ENCODE assay signal across 28 cellular contexts in the genomic region with DNA sequence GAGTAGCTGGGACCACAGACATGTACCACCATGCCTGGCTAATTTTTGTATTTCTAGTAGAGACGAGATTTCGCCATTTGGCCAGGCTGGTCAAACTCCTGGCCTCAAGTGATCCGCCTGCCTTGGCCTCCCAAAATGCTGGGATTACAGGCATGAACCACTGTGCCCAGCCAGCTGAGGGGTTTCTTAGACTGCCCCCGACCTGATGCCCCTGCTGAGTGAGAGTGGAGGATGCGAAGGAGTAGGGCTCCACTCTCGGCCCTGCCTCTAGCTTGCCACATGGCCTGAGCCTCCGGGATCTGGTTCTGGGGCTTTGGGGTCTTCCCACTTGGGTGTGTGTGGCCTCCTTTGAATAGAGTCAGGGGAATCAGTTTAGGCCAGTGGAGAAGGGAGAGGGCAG. TPM values are rescaled to one million over a fixed set of nuclear protein-coding genes. Genes with fewer than 3 reads are reported as not detected.
DNase-seq lines count a peak whose midpoint lies in the region; ATAC-seq, FAIRE-seq and TF ChIP-seq lines count a peak whose summit lies in the region.
"Had no signal": no experiment of that assay in that cellular context is flagged by ENCODE, and none has a peak within 500 bp of the region (broad histone marks: within the 10 kb centered on the region; RNA-seq: fewer than 3 reads in every experiment).

No MANE protein-coding gene starts in this region.

- H3K4me3 ChIP-seq in H1 (ENCODE audit: extremely low read depth in 1 of 4, insufficient read depth in 2 of 4, low read depth in 3 of 4, low read length in 4 of 4) (no peak overlapping the region), neuronal stem cell (ENCODE audit: low read length in 2 of 2) (peak overlapping the region in 1 of 2 donors; percentile 33)
- H3K4me3 ChIP-seq: BLaER1, GM12878 had no signal

- no peak overlapping the region for H3K27ac ChIP-seq in H1 (ENCODE audit: low read depth, low read length)
- H3K27ac ChIP-seq in neuronal stem cell (replicated peaks; ENCODE audit: low read length) = no peak overlapping the region
- H3K27ac ChIP-seq: BLaER1 had no signal

- CTCF ChIA-PET in H1 (lab: Charles Lee; ENCODE audit: partially characterized antibody) = interaction anchor here (0.6 to 12.0 kb wide), 21 partner anchors 12 to 1240 kb away, joined by 3 to 192 read pairs (median 5); a partner anchor contains a TSS
- CTCF ChIA-PET in MCF 10A (lab: Yijun Ruan, JAX) = interaction anchor here (0.8 to 6.1 kb wide), 6 partner anchors 9 to 244 kb away, joined by 3 to 49 read pairs (median 8); no protein-coding TSS in a partner anchor

- TF ChIP-seq POLR2A in H1 (IDR thresholded peaks at IDR 0.05; ENCODE audit: control extremely low read depth in 1 of 2, low read depth in 2 of 2, low read length in 2 of 2) = no peak

- H3K27me3 ChIP-seq in H1 (replicated peaks in 1 of 4; ENCODE audit: control insufficient read depth in 3 of 4, extremely low read depth in 1 of 4, insufficient read depth in 3 of 4, low read length in 3 of 4) (no peaks in the 10 kb centered on the region), neuronal stem cell (ENCODE audit: control insufficient read depth in 3 of 3, insufficient read depth in 3 of 3, low read depth in 1 of 3, low read length in 3 of 3) (peaks cover 0 to 51% (median 0%) of the 10 kb centered on the region in 3 experiments)
- H3K27me3 ChIP-seq: BE2C, BLaER1 had no signal

- no peak for TF ChIP-seq EP300 in H1 (IDR thresholded peaks at IDR 0.05; ENCODE audit: borderline replicate concordance in 1 of 2, low read depth in 2 of 2, low read length in 2 of 2)

- H3K4ac ChIP-seq in H1 (replicated peaks; ENCODE audit: insufficient read length, low read depth, low read length) (no peak overlapping the region), neuronal stem cell (ENCODE audit: low read length) (no peak overlapping the region)

- H4K8ac ChIP-seq in H1 (ENCODE audit: extremely low read depth, insufficient read depth, low read length) = no peak overlapping the region
- H4K8ac ChIP-seq in neuronal stem cell (ENCODE audit: low read depth, low read length) = no peak overlapping the region

- H2BK5ac ChIP-seq in H1 (ENCODE audit: low read depth, low read length) (no peak overlapping the region), neuronal stem cell (ENCODE audit: low read length) (no peak overlapping the region)

- H3K79me1 ChIP-seq in H1 (ENCODE audit: low read depth, low read length) (no peaks in the 10 kb centered on the region), neuronal stem cell (ENCODE audit: low read depth, low read length) (no peaks in the 10 kb centered on the region)

- ATAC-seq in HG03378 (IDR thresholded peaks at IDR 0.05; ENCODE audit: unreplicated experiment) (no peak), HG03196 (IDR thresholded peaks at IDR 0.05; ENCODE audit: unreplicated experiment) (no peak)
- ATAC-seq: GM12878 had no signal

- H2BK20ac ChIP-seq in H1 (ENCODE audit: low read length) = no peak overlapping the region

- TF ChIP-seq CTCF in H1 (IDR thresholded peaks at IDR 0.05; ENCODE audit: control extremely low read depth in 1 of 3, insufficient read depth in 1 of 3, low read depth in 1 of 3, low read length in 3 of 3) = no peak
- TF ChIP-seq CTCF in MCF 10A (IDR thresholded peaks at IDR 0.05; ENCODE audit: unreplicated experiment) = no peak

- H3K27ac Mint-ChIP-seq in MCF 10A (ENCODE audit: low read depth, unreplicated experiment) = no peak overlapping the region
- H3K27ac Mint-ChIP-seq: CD4-positive, CD25-positive, alpha-beta regulatory T cell; CD8-positive, alpha-beta memory T cell had no signal

- H3K23ac ChIP-seq in H1 (ENCODE audit: insufficient read length) = no peak overlapping the region
- peak overlapping the region; percentile 30 for H3K23ac ChIP-seq in neuronal stem cell (ENCODE audit: low read depth, low read length, poor library complexity)

- no TSS peak for BruUV-seq in MCF 10A (replicated peaks; lab: Mats Ljungman, UMichigan)

- no peak for FAIRE-seq in H1 (lab: Jason Lieb, UNC)
- FAIRE-seq: A204.1, GM12878, GM12892 had no signal

- H3K14ac ChIP-seq in H1 (ENCODE audit: insufficient read length) (no peak overlapping the region), neuronal stem cell (ENCODE audit: low read length) (no peak overlapping the region)

- H3K4me1 Mint-ChIP-seq in MCF 10A (ENCODE audit: insufficient read depth, unreplicated experiment) = peaks cover 7% of the 10 kb centered on the region
- H3K4me1 Mint-ChIP-seq: CD4-positive, alpha-beta memory T cell; CD4-positive, CD25-positive, alpha-beta regulatory T cell; CD8-positive, alpha-beta memory T cell had no signal

- 88% methylated on average over 6 of the region's 7 CpGs; no CpG with 5 or more reads in 1 of the 2 experiments for WGBS in H1 (ENCODE audit: extremely low coverage in 1 of 2, insufficient coverage in 1 of 2, insufficient read length in 1 of 2, insufficient replicate concordance in 2 of 2, low coverage in 1 of 2, low lambda C conversion rate in 2 of 2, missing lambda C conversion rate in 1 of 2), 2 experiments
- WGBS in neuronal stem cell (ENCODE audit: extremely low coverage in 2 of 2, insufficient read length in 2 of 2, insufficient replicate concordance in 1 of 2), 2 donors = no CpG with 5 or more reads among the region's 7 CpGs

- no peaks in the 10 kb centered on the region for H3K23me2 ChIP-seq in H1 (ENCODE audit: low read depth, low read length)

- H4K91ac ChIP-seq in H1 (replicated peaks; ENCODE audit: insufficient read length, low read length) (no peak overlapping the region), neuronal stem cell (ENCODE audit: low read depth, low read length, poor library complexity) (no peak overlapping the region)

- DNase-seq in H1 (ENCODE audit: low read depth in 1 of 2, low spot score in 2 of 2) = no peak
- no peak for DNase-seq in neuronal stem cell (ENCODE audit: low spot score)
- DNase-seq in posterior vena cava (ENCODE audit: low spot score) = peak; percentile 50
- no peak for DNase-seq in MCF 10A (ENCODE audit: unreplicated experiment)
- no peak for DNase-seq in NCI-H1694 treated with DMSO at 0.1 percent for 48 hours (lab: John Stamatoyannopoulos, UW)
- DNase-seq: 8988T; ACHN; BE2C; CD4-positive, alpha-beta memory T cell; CD4-positive, CD25-positive, alpha-beta regulatory T cell; CD8-positive, alpha-beta memory T cell; COR-L47; DMS 273 treated with DMSO at 0.1 percent for 48 hours; DMS153; DMS53; DMS79; DND-41; EL; GDM1 had no signal

- 0 out of 2 replicates have a peak overlapping the region, but pooled peaks have one; percentile 61 for H2BK15ac ChIP-seq in H1 (ENCODE audit: low read length)
- H2BK15ac ChIP-seq in neuronal stem cell (ENCODE audit: low read length) = peak overlapping the region; percentile 77

- no peaks in the 10 kb centered on the region for H4K20me1 ChIP-seq in H1 (replicated peaks in 1 of 2; ENCODE audit: control insufficient read depth in 1 of 2, insufficient read depth in 2 of 2, low read length in 2 of 2)
- H4K20me1 ChIP-seq: BLaER1 had no signal

- H2BK12ac ChIP-seq in H1 (ENCODE audit: low read depth, low read length) (0 out of 2 replicates have a peak overlapping the region, but pooled peaks have one; percentile 39), neuronal stem cell (ENCODE audit: low read length) (no peak overlapping the region)

- no peaks in the 10 kb centered on the region for H3K36me3 Mint-ChIP-seq in MCF 10A (ENCODE audit: insufficient read depth, unreplicated experiment)
- H3K36me3 Mint-ChIP-seq: CD14-positive monocyte; CD4-positive, alpha-beta memory T cell; CD4-positive, CD25-positive, alpha-beta regulatory T cell; CD8-positive, alpha-beta memory T cell had no signal

- intact Hi-C loops in posterior vena cava (cut with DNase I) (no loop called here), MCF 10A (cut with micrococcal nuclease) (no loop called here)

- no peak overlapping the region for H3K4me3 Mint-ChIP-seq in MCF 10A (ENCODE audit: unreplicated experiment)
- H3K4me3 Mint-ChIP-seq: CD14-positive monocyte; CD4-positive, alpha-beta memory T cell; CD4-positive, CD25-positive, alpha-beta regulatory T cell; CD8-positive, alpha-beta memory T cell had no signal

- H3K36me3 ChIP-seq in H1 (ENCODE audit: control insufficient read depth in 2 of 4, insufficient read depth in 4 of 4, low read length in 3 of 4) (no peaks in the 10 kb centered on the region), neuronal stem cell (replicated peaks in 1 of 2; ENCODE audit: control insufficient read depth in 2 of 2, insufficient read depth in 2 of 2, low read length in 2 of 2) (no peaks in the 10 kb centered on the region)
- H3K36me3 ChIP-seq: BE2C, BLaER1 had no signal

- H3K4me2 ChIP-seq in H1 (ENCODE audit: insufficient read depth in 1 of 2, low read depth in 2 of 2, low read length in 2 of 2) = no peak overlapping the region
- no peak overlapping the region for H3K4me2 ChIP-seq in neuronal stem cell (ENCODE audit: insufficient read depth, low read length, poor library complexity, severe bottlenecking)

- H3K9me3 ChIP-seq in H1 (ENCODE audit: insufficient read depth in 2 of 2, low read depth in 1 of 2, low read length in 1 of 2) (no peaks in the 10 kb centered on the region), neuronal stem cell (replicated peaks in 1 of 2; ENCODE audit: control insufficient read depth in 2 of 2, insufficient read depth in 1 of 2, low read depth in 1 of 2, low read length in 2 of 2) (no peaks in the 10 kb centered on the region)
- H3K9me3 ChIP-seq: BE2C, BLaER1 had no signal

- peaks cover 22% of the 10 kb centered on the region for H3K27me3 Mint-ChIP-seq in MCF 10A (ENCODE audit: insufficient read depth, unreplicated experiment)

- H2BK120ac ChIP-seq in H1 (replicated peaks; ENCODE audit: low read depth, low read length) (no peak overlapping the region), neuronal stem cell (ENCODE audit: low read depth, low read length) (no peak overlapping the region)

- TF ChIP-seq RAD21 in H1 (IDR thresholded peaks at IDR 0.05 in 1 of 2, conservative IDR thresholded peaks at IDR 0.05 in 1 of 2; ENCODE audit: low read depth in 2 of 2, low read length in 2 of 2) = no peak

- H4K5ac ChIP-seq in H1 (ENCODE audit: insufficient read length, low read depth, low read length) = no peak overlapping the region

- H3K79me2 ChIP-seq in H1 (ENCODE audit: control insufficient read depth in 1 of 2, insufficient read depth in 2 of 2, low read length in 2 of 2) = no peaks in the 10 kb centered on the region

- H3K56ac ChIP-seq in H1 (replicated peaks; ENCODE audit: insufficient read length, low read depth, low read length) = no peak overlapping the region

- H3K9ac ChIP-seq in H1 (replicated peaks in 1 of 4; ENCODE audit: extremely low read depth in 1 of 4, low read depth in 3 of 4, low read length in 3 of 4) = no peak overlapping the region
- H3K9ac ChIP-seq in neuronal stem cell (ENCODE audit: low read depth, low read length, poor library complexity) = no peak overlapping the region
- H3K9ac ChIP-seq: BLaER1 had no signal

- no peaks in the 10 kb centered on the region for H3K9me3 Mint-ChIP-seq in MCF 10A (ENCODE audit: unreplicated experiment)
- H3K9me3 Mint-ChIP-seq: CD4-positive, alpha-beta memory T cell had no signal

- H2AK5ac ChIP-seq in H1 (ENCODE audit: low read depth, low read length) (0 out of 2 replicates have a peak overlapping the region, but pooled peaks have one; percentile 53), neuronal stem cell (ENCODE audit: low read depth, low read length) (peak overlapping the region; percentile 20)

- H3K4me1 ChIP-seq in H1 (replicated peaks in 1 of 4; ENCODE audit: control insufficient read depth in 3 of 4, insufficient read depth in 4 of 4, low read length in 3 of 4) (peaks cover 0 to 5% (median 0%) of the 10 kb centered on the region in 4 experiments; a peak in 2 of 7 replicates), neuronal stem cell (ENCODE audit: control insufficient read depth in 2 of 2, insufficient read depth in 1 of 2, low read depth in 1 of 2, low read length in 2 of 2) (peaks cover 0 to 3% of the 10 kb centered on the region in 2 donors)
- H3K4me1 ChIP-seq: BE2C had no signal

- H2AFZ ChIP-seq in H1 (ENCODE audit: low read length) (no peak overlapping the region), neuronal stem cell (ENCODE audit: low read length) (no peak overlapping the region)

- no peak overlapping the region for H3K18ac ChIP-seq in H1 (ENCODE audit: extremely low read depth, low read length)
- H3K18ac ChIP-seq in neuronal stem cell (ENCODE audit: low read length) = no peak overlapping the region

- POLR2A ChIA-PET in H1 (lab: Charles Lee; ENCODE audit: partially characterized antibody) = interaction anchor here (1.0 to 4.5 kb wide), 7 partner anchors 7 to 83 kb away, joined by 5 to 28 read pairs (median 7); no protein-coding TSS in a partner anchor
- POLR2A ChIA-PET in MCF 10A (lab: Yijun Ruan, JAX) = no interaction called here

RNA-seq across cellular contexts. Expression of a gene that starts 11.0 kb away (rescaled TPM):
- 0.07 and 0.13 TPM in 2 replicates for total RNA-seq in H1 (2021; fragmentation: NEBNext Ultra II Directional; extraction: Animal tissue kit (Norgen Biotek cat#: 25700))
- 0.02 and 0.03 TPM in 2 replicates for polyA plus RNA-seq in H1 (2011; rRNA removed)
- polyA plus RNA-seq in H1 (2011; cell fraction: cytosol; rRNA removed) = 0.01 TPM
- 0.19 TPM for polyA plus RNA-seq in H1 (2011; cell fraction: nucleus; rRNA removed)
- polyA plus RNA-seq in H1 (2012, experiment 1 of 2) = 0.04 to 0.07 TPM (median 0.05 TPM) in 4 replicates
- not detected for polyA plus RNA-seq in H1 (2012, experiment 2 of 2)
- polyA plus RNA-seq in H1 (2013, experiment 1 of 2) = 0.02 TPM
- polyA plus RNA-seq in H1 (2013, experiment 2 of 2) = 0.02 TPM
- 0.02 and 0.09 TPM in 2 replicates for polyA minus RNA-seq in H1 (2011; rRNA and poly(A)+ RNA removed)
- not detected for polyA minus RNA-seq in H1 (2011; cell fraction: cytosol; rRNA and poly(A)+ RNA removed)
- not detected for polyA minus RNA-seq in H1 (2011; cell fraction: nucleus; rRNA and poly(A)+ RNA removed)
- polyA plus RNA-seq in neuronal stem cell (2013, experiment 1 of 2) = 0.03 TPM
- polyA plus RNA-seq in neuronal stem cell (2013, experiment 2 of 2) = 0.04 TPM
- total RNA-seq in posterior vena cava (under 1 TPM in 1 of 2 donors, not detected in 1; 0.05 TPM), MCF 10A (2022) (0.09 and 0.37 TPM in 2 replicates)
- total RNA-seq: G401 had no signal
- polyA plus RNA-seq: AG04450; CD14-positive monocyte; CD4-positive, alpha-beta memory T cell; CD4-positive, CD25-positive, alpha-beta regulatory T cell; CD8-positive, alpha-beta memory T cell had no signal

RNA-seq across cellular contexts. Expression of a gene that starts 18.9 kb away (rescaled TPM):
- 26.9 and 28.2 TPM in 2 replicates for total RNA-seq in H1 (2021; fragmentation: NEBNext Ultra II Directional; extraction: Animal tissue kit (Norgen Biotek cat#: 25700))
- polyA plus RNA-seq in H1 (2011; rRNA removed) = 12.8 and 13.5 TPM in 2 replicates
- polyA plus RNA-seq in H1 (2011; cell fraction: cytosol; rRNA removed) = 13.7 TPM
- 17.6 TPM for polyA plus RNA-seq in H1 (2011; cell fraction: nucleus; rRNA removed)
- polyA plus RNA-seq in H1 (2012, experiment 1 of 2) = 14.6 to 20.9 TPM (median 19.2 TPM) in 4 replicates
- 6.9 TPM for polyA plus RNA-seq in H1 (2012, experiment 2 of 2)
- 9.7 TPM for polyA plus RNA-seq in H1 (2013, experiment 1 of 2)
- 10.4 TPM for polyA plus RNA-seq in H1 (2013, experiment 2 of 2)
- 36.2 and 39.2 TPM in 2 replicates for polyA minus RNA-seq in H1 (2011; rRNA and poly(A)+ RNA removed)
- 15.3 TPM for polyA minus RNA-seq in H1 (2011; cell fraction: cytosol; rRNA and poly(A)+ RNA removed)
- 18.1 TPM for polyA minus RNA-seq in H1 (2011; cell fraction: nucleus; rRNA and poly(A)+ RNA removed)
- polyA plus RNA-seq in neuronal stem cell (2013, experiment 1 of 2) = 16.3 TPM
- polyA plus RNA-seq in neuronal stem cell (2013, experiment 2 of 2) = 16.6 TPM
- total RNA-seq in posterior vena cava (10 to 100 TPM; 12.2 to 15.3 TPM), MCF 10A (2022) (26.2 and 32.1 TPM in 2 replicates)

RNA-seq across cellular contexts. Expression of a gene that starts 35.8 kb away (rescaled TPM):
- total RNA-seq in H1 (2021; fragmentation: NEBNext Ultra II Directional; extraction: Animal tissue kit (Norgen Biotek cat#: 25700)) = 70.1 and 71.7 TPM in 2 replicates
- 47.6 and 65.6 TPM in 2 replicates for polyA plus RNA-seq in H1 (2011; rRNA removed)
- 77.9 TPM for polyA plus RNA-seq in H1 (2011; cell fraction: cytosol; rRNA removed)
- polyA plus RNA-seq in H1 (2011; cell fraction: nucleus; rRNA removed) = 50.2 TPM
- polyA plus RNA-seq in H1 (2012, experiment 1 of 2) = 59.8 to 79.6 TPM (median 62.9 TPM) in 4 replicates
- 28.4 TPM for polyA plus RNA-seq in H1 (2012, experiment 2 of 2)
- 70.2 TPM for polyA plus RNA-seq in H1 (2013, experiment 1 of 2)
- 69.7 TPM for polyA plus RNA-seq in H1 (2013, experiment 2 of 2)
- 72.6 and 101 TPM in 2 replicates for polyA minus RNA-seq in H1 (2011; rRNA and poly(A)+ RNA removed)
- polyA minus RNA-seq in H1 (2011; cell fraction: cytosol; rRNA and poly(A)+ RNA removed) = 26.2 TPM
- 31.4 TPM for polyA minus RNA-seq in H1 (2011; cell fraction: nucleus; rRNA and poly(A)+ RNA removed)
- polyA plus RNA-seq in neuronal stem cell (2013, experiment 1 of 2) = 55.5 TPM
- polyA plus RNA-seq in neuronal stem cell (2013, experiment 2 of 2) = 56.9 TPM
- 10 to 100 TPM; 14.9 to 18.0 TPM for total RNA-seq in posterior vena cava
- 37.2 and 48.4 TPM in 2 replicates for total RNA-seq in MCF 10A (2022)
